In the genomic region with DNA sequence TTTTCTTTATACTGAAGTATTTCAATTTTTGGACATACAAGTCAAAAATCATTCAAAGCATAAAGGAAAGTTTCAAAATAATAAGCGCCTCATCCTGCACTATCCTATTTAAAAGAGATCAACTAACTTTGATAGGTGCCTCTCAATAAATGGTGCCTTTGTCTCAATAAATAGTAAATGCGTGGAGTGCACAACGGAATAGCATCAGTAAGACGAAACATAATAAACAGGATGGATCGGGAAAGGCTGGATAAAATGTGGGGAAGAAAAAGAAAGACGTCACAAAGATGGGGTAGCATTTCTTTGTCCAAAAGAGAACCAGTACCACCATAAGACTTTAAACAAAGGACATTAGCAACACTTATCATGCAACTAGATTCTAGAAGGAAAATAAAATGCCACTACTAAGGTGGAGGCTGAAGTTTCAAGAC, we compare ENCODE assay signal across 8 cellular contexts. TPM values are rescaled to one million over a fixed set of nuclear protein-coding genes. Genes with fewer than 3 reads are reported as not detected.
A peak's percentile ranks its signal among the peaks of the same experiment; 100 is the strongest.
DNase-seq lines count a peak whose midpoint lies in the region; ATAC-seq and TF ChIP-seq lines count a peak whose summit lies in the region.

No MANE protein-coding gene starts in this region.

- peak overlapping the region in 1 of 2 donors; percentile 6 for H3K27ac Mint-ChIP-seq in natural killer cell treated with Interleukin-12 subunit alpha and Interleukin-12 subunit beta and Interleukin-15 and Interleukin-18, amount 100 ng/mL, for 72 hours

- H3K9me3 ChIP-seq in IMR-90 (ENCODE audit: control insufficient read depth, insufficient read depth, low read length), result no peaks in the 10 kb centered on the region

- H3K9me1 ChIP-seq in IMR-90 (ENCODE audit: insufficient read depth, low read length), result no peaks in the 10 kb centered on the region

- peak overlapping the region; percentile 51 for H2AK9ac ChIP-seq in IMR-90 (replicated peaks; ENCODE audit: low read depth, low read length, poor library complexity)

- intact Hi-C loops in IMR-90 (cut with micrococcal nuclease), result loop anchor here (2.0 to 10.0 kb wide), 3 partner anchors 107 to 869 kb away; no protein-coding TSS in a partner anchor

- no peak overlapping the region for H2BK20ac ChIP-seq in IMR-90 (ENCODE audit: low read depth, low read length)

- no peak overlapping the region for H4K5ac ChIP-seq in IMR-90 (ENCODE audit: low read depth, low read length)

- H2BK5ac ChIP-seq in IMR-90 (ENCODE audit: low read depth, low read length, poor library complexity, severe bottlenecking), result no peak overlapping the region

- H3K27me3 Mint-ChIP-seq in natural killer cell treated with Interleukin-12 subunit alpha and Interleukin-12 subunit beta and Interleukin-15 and Interleukin-18, amount 100 ng/mL, for 72 hours, result peaks cover 22 to 38% of the 10 kb centered on the region in 2 donors

- H3K4me3 Mint-ChIP-seq in natural killer cell treated with Interleukin-12 subunit alpha and Interleukin-12 subunit beta and Interleukin-15 and Interleukin-18, amount 100 ng/mL, for 72 hours, result peak overlapping the region; percentile 79

- H3K27ac ChIP-seq in IMR-90 (ENCODE audit: insufficient read depth, low read length), result no peak overlapping the region; the same call in 1 of the 2 replicates
- H3K27ac ChIP-seq in coronary artery, result peak overlapping the region; percentile 79 to 84

- no TSS peak for BruUV-seq in IMR-90 (replicated peaks; lab: Mats Ljungman, UMichigan)

- H2AFZ ChIP-seq in IMR-90 (replicated peaks; ENCODE audit: low read length, poor library complexity), result peak overlapping the region; percentile 94

- H2AK5ac ChIP-seq in IMR-90 (ENCODE audit: low read depth, low read length), result no peak overlapping the region

- no peak overlapping the region for H3K4ac ChIP-seq in IMR-90 (ENCODE audit: low read depth, low read length)

- H2BK15ac ChIP-seq in IMR-90 (ENCODE audit: low read depth, low read length), result no peak overlapping the region; the same call in 2 of the 3 replicates

- no peak overlapping the region for H3K56ac ChIP-seq in IMR-90 (ENCODE audit: extremely low read depth, insufficient read depth, low read length)

- peak overlapping the region; percentile 88 for H3K4me2 ChIP-seq in IMR-90 (ENCODE audit: low read depth, low read length)

- H3K23ac ChIP-seq in IMR-90 (ENCODE audit: low read depth, low read length), result no peak overlapping the region

- H3K4me1 Mint-ChIP-seq in natural killer cell treated with Interleukin-12 subunit alpha and Interleukin-12 subunit beta and Interleukin-15 and Interleukin-18, amount 100 ng/mL, for 72 hours (ENCODE audit: low read depth in 2 of 2), result peaks cover 14 to 19% of the 10 kb centered on the region in 2 donors

- ATAC-seq in IMR-90 (ENCODE audit: low read depth), result no peak
- no peak for ATAC-seq in natural killer cell treated with Interleukin-12 subunit alpha and Interleukin-12 subunit beta and Interleukin-15 and Interleukin-18, amount 100 ng/mL, for 72 hours

- H3K14ac ChIP-seq in IMR-90 (replicated peaks; ENCODE audit: low read depth, low read length), result no peak overlapping the region

- H3K9ac ChIP-seq in IMR-90 (ENCODE audit: low read depth, low read length), result no peak overlapping the region; the same call in 1 of the 2 replicates

- CTCF ChIA-PET in BJ (lab: Yijun Ruan, JAX) (no interaction called here), IMR-90 (lab: Yijun Ruan, JAX) (no interaction called here)

- dilution Hi-C loops in IMR-90 (cut with HindIII; ENCODE audit: low sequenced_read_pairs, unreplicated experiment), result no loop called here

- WGBS in IMR-90 (ENCODE audit: extremely low coverage in 2 of 2, insufficient read length in 1 of 2), 2 experiments, result 0% methylated on average over 1 of the region's 6 CpGs; no CpG with 5 or more reads in 1 of the 2 experiments

- peaks cover 2 to 7% of the 10 kb centered on the region in 2 experiments; a peak in 2 of 4 replicates for H3K79me1 ChIP-seq in IMR-90 (ENCODE audit: low read depth in 1 of 2, low read length in 2 of 2)

- no peak for TF ChIP-seq POLR2A in IMR-90 (IDR thresholded peaks at IDR 0.05; ENCODE audit: low read depth, low read length)

- no peak overlapping the region for H4K8ac ChIP-seq in IMR-90 (ENCODE audit: low read depth in 2 of 2, low read length in 2 of 2)

- in situ Hi-C loops in IMR-90 (cut with MboI; ENCODE audit: low sequenced_read_pairs), result no loop called here

- DNase-seq in BJ (ENCODE audit: low read depth) (no peak), IMR-90 (peak; percentile 4), coronary artery (ENCODE audit: low spot score) (no peak), NCI-H1048 (lab: John Stamatoyannopoulos, UW) (no peak), GOT3 (lab: John Stamatoyannopoulos, UW) (no peak), anterior cingulate cortex (lab: John Stamatoyannopoulos, UW) (no peak), cerebellar cortex (ENCODE audit: low spot score) (no peak)
- no peak for DNase-seq in natural killer cell treated with Interleukin-12 subunit alpha and Interleukin-12 subunit beta and Interleukin-15 and Interleukin-18, amount 100 ng/mL, for 72 hours (ENCODE audit: low spot score)

- no peak for TF ChIP-seq RAD21 in IMR-90 (IDR thresholded peaks at IDR 0.05; ENCODE audit: low read length)

- H3K4me3 ChIP-seq in BJ (ENCODE audit: low read depth, low read length) (peak overlapping the region; percentile 44), IMR-90 (ENCODE audit: insufficient read depth, low read depth, low read length) (peak overlapping the region; percentile 93), coronary artery (peak overlapping the region; percentile 79)

- no peak overlapping the region for H4K91ac ChIP-seq in IMR-90 (ENCODE audit: insufficient read depth, low read depth, low read length)

- no peak overlapping the region for H2BK120ac ChIP-seq in IMR-90 (ENCODE audit: low read depth, low read length)

- H3K36me3 ChIP-seq in BJ (ENCODE audit: control insufficient read depth, insufficient read depth, low read length), result no peaks in the 10 kb centered on the region
- H3K36me3 ChIP-seq in IMR-90 (ENCODE audit: control insufficient read depth, insufficient read depth, low read length), result no peaks in the 10 kb centered on the region

- no peaks in the 10 kb centered on the region for H3K9me3 Mint-ChIP-seq in natural killer cell treated with Interleukin-12 subunit alpha and Interleukin-12 subunit beta and Interleukin-15 and Interleukin-18, amount 100 ng/mL, for 72 hours

- no peaks in the 10 kb centered on the region for H4K20me1 ChIP-seq in IMR-90 (ENCODE audit: insufficient read depth, low read length)

- TF ChIP-seq CTCF in BJ (IDR thresholded peaks at IDR 0.05; ENCODE audit: insufficient read depth, low read depth, low read length) (no peak), IMR-90 (conservative IDR thresholded peaks at IDR 0.05; ENCODE audit: low read depth, low read length) (no peak), coronary artery (IDR thresholded peaks at IDR 0.05) (no peak)

- H3K4me1 ChIP-seq in IMR-90 (ENCODE audit: control insufficient read depth, insufficient read depth, low read length), result peaks cover 4% of the 10 kb centered on the region; the same call in 1 of the 2 replicates

- POLR2A ChIA-PET in BJ (lab: Charles Lee) (no interaction called here), IMR-90 (lab: Charles Lee; ENCODE audit: unreplicated experiment) (no interaction called here)

- H3K27me3 ChIP-seq in BJ (ENCODE audit: control insufficient read depth, insufficient read depth, low read length) (no peaks in the 10 kb centered on the region), IMR-90 (ENCODE audit: control insufficient read depth, insufficient read depth, low read length) (no peaks in the 10 kb centered on the region)

- H3K18ac ChIP-seq in IMR-90 (ENCODE audit: low read depth, low read length), result no peak overlapping the region

- H3K36me3 Mint-ChIP-seq in natural killer cell treated with Interleukin-12 subunit alpha and Interleukin-12 subunit beta and Interleukin-15 and Interleukin-18, amount 100 ng/mL, for 72 hours, result no peaks in the 10 kb centered on the region

TF ChIP-seq in IMR-90, 13 proteins besides CTCF, POLR2A, EP300 and RAD21:
- TF ChIP-seq SMC3 (IDR thresholded peaks at IDR 0.05; ENCODE audit: low read depth, low read length) (no peak), MAFK (IDR thresholded peaks at IDR 0.05; ENCODE audit: low read depth, low read length) (no peak), CHD1 (IDR thresholded peaks at IDR 0.05; ENCODE audit: low read depth, low read length) (no peak), RFX5 (IDR thresholded peaks at IDR 0.05; ENCODE audit: low read depth, low read length) (no peak), ELK1 (IDR thresholded peaks at IDR 0.05; ENCODE audit: borderline replicate concordance, low read depth, low read length) (no peak), CEBPB (IDR thresholded peaks at IDR 0.05; ENCODE audit: low read depth, low read length) (no peak), NFE2L2 (IDR thresholded peaks at IDR 0.05; ENCODE audit: low read depth, low read length) (no peak), RCOR1 (IDR thresholded peaks at IDR 0.05; ENCODE audit: insufficient replicate concordance, low read length) (no peak), BHLHE40 (IDR thresholded peaks at IDR 0.05; ENCODE audit: low read depth, low read length) (no peak), FOS (IDR thresholded peaks at IDR 0.05; ENCODE audit: low read depth, low read length) (no peak)

RNA-seq across cellular contexts. Expression of gene PRKAR2B, which starts 0.6 kb away (rescaled TPM):
- 2.6 and 5.1 TPM in 2 replicates for polyA plus RNA-seq in BJ (2011; rRNA removed)
- polyA minus RNA-seq in BJ (2011; rRNA and poly(A)+ RNA removed), result 2.0 TPM in 2 replicates
- 3.0 and 8.1 TPM in 2 replicates for total RNA-seq in IMR-90 (2012; rRNA removed)
- 2.5 and 3.1 TPM in 2 replicates for polyA plus RNA-seq in IMR-90 (2012; rRNA removed)
- polyA plus RNA-seq in IMR-90 (2012; cell fraction: cytosol; rRNA removed), result 0.49 and 0.69 TPM in 2 replicates
- polyA plus RNA-seq in IMR-90 (2012; cell fraction: nucleus; rRNA removed; ENCODE audit: low replicate concordance), result 0.21 and 1.1 TPM in 2 replicates
- total RNA-seq in natural killer cell treated with Interleukin-12 subunit alpha and Interleukin-12 subunit beta and Interleukin-15 and Interleukin-18, amount 100 ng/mL, for 72 hours, result 1 to 10 TPM in 1 of 2 donors, under 1 TPM in 1; 0.57 to 4.7 TPM
